10 cellular contexts compared by ENCODE assay signal in the genomic region with DNA sequence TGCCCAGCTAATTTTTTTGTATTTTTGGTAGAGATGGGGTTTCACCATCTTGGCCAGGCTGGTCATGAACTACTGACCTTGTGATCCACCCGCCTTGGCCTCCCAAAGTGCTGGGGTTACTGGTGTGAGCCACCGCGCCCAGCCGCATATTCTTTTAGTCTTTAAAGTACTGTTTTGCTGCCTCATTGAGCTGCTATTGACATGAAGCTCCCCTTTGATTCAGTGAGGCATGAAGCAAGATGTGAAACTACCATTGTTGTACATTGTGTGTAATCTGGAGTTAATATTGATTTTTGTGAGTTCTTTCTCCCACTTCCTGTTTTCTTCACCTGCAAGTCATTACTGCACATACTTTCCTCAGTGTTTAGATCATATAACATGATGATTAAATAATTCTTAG.
DNase-seq lines count a peak whose midpoint lies in the region; ATAC-seq, FAIRE-seq and TF ChIP-seq lines count a peak whose summit lies in the region.
"Had no signal": no experiment of that assay in that cellular context is flagged by ENCODE, and none has a peak within 500 bp of the region (broad histone marks: within the 10 kb centered on the region; RNA-seq: fewer than 3 reads in every experiment).

No MANE protein-coding gene starts in this region.

- H3K36me3 ChIP-seq in pancreas, result peaks cover 0 to 13% (median 0%) of the 10 kb centered on the region in 3 donors
- H3K36me3 ChIP-seq in trophoblast cell (ENCODE audit: control insufficient read depth in 1 of 2, insufficient read depth in 2 of 2, low read length in 2 of 2), result peaks cover 6 to 9% of the 10 kb centered on the region in 2 experiments

- no peak overlapping the region for H4K8ac ChIP-seq in trophoblast cell (ENCODE audit: low read depth, low read length)

- H3K4me3 ChIP-seq in pancreas, result no peak overlapping the region
- H3K4me3 ChIP-seq in trophoblast cell (ENCODE audit: low read depth, low read length), result no peak overlapping the region
- H3K4me3 ChIP-seq: SK-N-MC had no signal

- no peak overlapping the region for H4K12ac ChIP-seq in trophoblast cell (ENCODE audit: low read depth, low read length)

- intact Hi-C loops in pancreas (cut with DNase I), result no loop called here

- H2BK120ac ChIP-seq in trophoblast cell (ENCODE audit: insufficient read depth, low read length, poor library complexity), result no peak overlapping the region

- H3K9me3 ChIP-seq in pancreas (no peaks in the 10 kb centered on the region), trophoblast cell (ENCODE audit: insufficient read depth, low read depth, low read length) (no peaks in the 10 kb centered on the region)

- H2AFZ ChIP-seq in trophoblast cell (ENCODE audit: insufficient read depth, low read length, poor library complexity), result no peak overlapping the region

- no peaks in the 10 kb centered on the region for H3K4me1 ChIP-seq in pancreas
- no peaks in the 10 kb centered on the region for H3K4me1 ChIP-seq in trophoblast cell (ENCODE audit: control insufficient read depth in 1 of 2, insufficient read depth in 2 of 2, low read length in 2 of 2)

- no peak overlapping the region for H3K4me2 ChIP-seq in trophoblast cell (ENCODE audit: low read length)

- no peaks in the 10 kb centered on the region for H3K79me1 ChIP-seq in trophoblast cell (ENCODE audit: low read length)

- H2AK5ac ChIP-seq in trophoblast cell (ENCODE audit: low read length), result no peak overlapping the region

- 94 to 97% methylated on average over 4 of the region's 4 CpGs for WGBS in pancreas, 2 donors
- no CpG with 5 or more reads among the region's 4 CpGs for WGBS in trophoblast cell (ENCODE audit: extremely low coverage, insufficient coverage, insufficient read length)

- TF ChIP-seq CTCF in pancreas (IDR thresholded peaks at IDR 0.05), result no peak

- peak; percentile 89 for ATAC-seq in GM19328 (IDR thresholded peaks at IDR 0.05; ENCODE audit: unreplicated experiment)
- ATAC-seq in HG02973 (IDR thresholded peaks at IDR 0.05; ENCODE audit: unreplicated experiment), result peak; percentile 90
- no peak for ATAC-seq in pancreas

- FAIRE-seq in pancreas (lab: Jason Lieb, UNC), result no peak

- peak; percentile 78 for DNase-seq in DMS53 (lab: John Stamatoyannopoulos, UW)
- peak; percentile 57 for DNase-seq in NCI-H2029 treated with DMSO at 0.1 percent for 48 hours (lab: John Stamatoyannopoulos, UW)
- no peak for DNase-seq in NCI-H226
- no peak for DNase-seq in pancreas
- DNase-seq in trophoblast cell, result no peak
- DNase-seq in pons (ENCODE audit: low spot score), result no peak
- DNase-seq: stimulated activated CD4-positive, alpha-beta T cell treated with anti-CD3 and anti-CD28 coated beads, Interleukin-4, amount 100 ng/mL, for 24 hours had no signal

- H3K27me3 ChIP-seq in pancreas (no peaks in the 10 kb centered on the region), trophoblast cell (ENCODE audit: insufficient read depth, low read length) (no peaks in the 10 kb centered on the region)

- H3K23ac ChIP-seq in trophoblast cell (ENCODE audit: low read length), result no peak overlapping the region

- no peak overlapping the region for H4K91ac ChIP-seq in trophoblast cell (ENCODE audit: low read depth, low read length)

- H3K79me2 ChIP-seq in trophoblast cell (ENCODE audit: control insufficient read depth, insufficient read depth, low read length, poor library complexity), result no peaks in the 10 kb centered on the region

- H3K4ac ChIP-seq in trophoblast cell (ENCODE audit: low read depth, low read length), result no peak overlapping the region

- no peak overlapping the region for H3K27ac ChIP-seq in pancreas
- no peak overlapping the region for H3K27ac ChIP-seq in trophoblast cell (ENCODE audit: low read depth, low read length)
- H3K27ac ChIP-seq: SK-N-MC had no signal

- no peak overlapping the region for H3K14ac ChIP-seq in trophoblast cell (ENCODE audit: low read length)

- H2BK5ac ChIP-seq in trophoblast cell (ENCODE audit: low read depth, low read length, poor library complexity), result no peak overlapping the region

- H2BK12ac ChIP-seq in trophoblast cell (ENCODE audit: low read length), result no peak overlapping the region

- no peak overlapping the region for H3K9ac ChIP-seq in trophoblast cell (ENCODE audit: low read length)

- H3K18ac ChIP-seq in trophoblast cell (ENCODE audit: low read length), result no peak overlapping the region

Comparison
In these comparisons a context has a peak if more than half of its experiments do, and no peak if none do; other contexts are left out.
1. DNase-seq: peak in DMS53 (single experiment) and NCI-H2029 treated with DMSO at 0.1 percent for 48 hours (single experiment); none in NCI-H226 (single experiment), pancreas (0 of 6), trophoblast cell (0 of 2) and pons (single experiment).
2. ATAC-seq: peak in GM19328 (single experiment) and HG02973 (single experiment); none in pancreas (0 of 4).